ENCODE assay signal across 15 cellular contexts in the genomic region with DNA sequence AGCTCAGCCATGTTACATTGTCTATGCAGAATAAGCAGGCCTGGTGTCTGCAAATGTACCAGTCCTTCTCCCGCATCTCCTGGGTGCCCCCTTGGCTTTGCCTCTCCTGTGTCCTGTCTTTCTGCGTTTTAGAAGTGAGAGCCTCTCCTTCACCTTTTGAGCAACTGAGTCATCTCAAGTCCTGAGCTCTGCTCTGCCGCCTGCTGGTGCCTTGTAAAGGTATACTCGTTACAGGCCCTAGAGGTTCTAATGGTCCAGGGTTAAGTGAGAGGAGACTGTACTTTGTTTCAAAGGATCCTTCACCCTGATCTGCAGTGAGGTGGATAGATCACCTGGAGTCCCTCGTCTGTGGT. TPM values are rescaled to one million over a fixed set of nuclear protein-coding genes. Genes with fewer than 3 reads are reported as not detected.
DNase-seq lines count a peak whose midpoint lies in the region; ATAC-seq and TF ChIP-seq lines count a peak whose summit lies in the region.
"Had no signal": no experiment of that assay in that cellular context is flagged by ENCODE, and none has a peak within 500 bp of the region (broad histone marks: within the 10 kb centered on the region; RNA-seq: fewer than 3 reads in every experiment).

No MANE protein-coding gene starts in this region.

- H3K27me3 Mint-ChIP-seq in MCF 10A (ENCODE audit: insufficient read depth, unreplicated experiment) (no peaks in the 10 kb centered on the region), progenitor cell of endocrine pancreas (no peaks in the 10 kb centered on the region)

- BruUV-seq in mammary epithelial cell (replicated peaks; lab: Mats Ljungman, UMichigan) (no TSS peak), MCF 10A (replicated peaks; lab: Mats Ljungman, UMichigan) (no TSS peak), OCI-LY7 (replicated peaks; lab: Mats Ljungman, UMichigan) (no TSS peak)

- H2AFZ ChIP-seq in mammary epithelial cell (ENCODE audit: low read depth, low read length) (no peak overlapping the region), OCI-LY7 (ENCODE audit: low read length) (no peak overlapping the region)

- ATAC-seq in HG03469 (IDR thresholded peaks at IDR 0.05; ENCODE audit: unreplicated experiment): no peak

- H3K9me3 Mint-ChIP-seq in MCF 10A (ENCODE audit: unreplicated experiment): no peaks in the 10 kb centered on the region
- no peaks in the 10 kb centered on the region for H3K9me3 Mint-ChIP-seq in progenitor cell of endocrine pancreas (ENCODE audit: low read depth)
- H3K9me3 Mint-ChIP-seq: T-helper 1 cell treated with Interleukin-12 subunit alpha and Interleukin-12 subunit beta and Interleukin-4 antibody, amounts not matched to agents 30 μg/mL and 1 μg/mL, for 36 hours had no signal

- H3K27me3 ChIP-seq in mammary epithelial cell (ENCODE audit: insufficient read depth, low read length): no peaks in the 10 kb centered on the region

- POLR2A ChIA-PET in MCF 10A (lab: Yijun Ruan, JAX): interaction anchor here (0.9 kb wide), 1 partner anchor 32 kb away, joined by 3 read pairs; the partner anchor contains the start of gene TATDN2
- POLR2A ChIA-PET in OCI-LY7 (lab: Charles Lee): interaction anchor here (0.6 kb wide), 1 partner anchor 397 kb away, joined by 5 read pairs; no protein-coding TSS in a partner anchor

- no peak for DNase-seq in mammary epithelial cell
- DNase-seq in MCF 10A (ENCODE audit: unreplicated experiment): no peak
- DNase-seq in OCI-LY7 (ENCODE audit: low spot score): peak; percentile 35
- DNase-seq in choroid plexus epithelial cell (ENCODE audit: low read depth): no peak
- no peak for DNase-seq in progenitor cell of endocrine pancreas (ENCODE audit: low spot score, unreplicated experiment)
- no peak for DNase-seq in activated CD8-positive, alpha-beta memory T cell treated with anti-CD3 and anti-CD28 coated beads, Interleukin-2, amount 50 U/mL, for 4 hours
- DNase-seq in NCI-H187 treated with DMSO at 0.1 percent for 48 hours (lab: John Stamatoyannopoulos, UW): no peak
- DNase-seq: AML-193; NCI-H1930; NCI-H69; stimulated activated CD4-positive, alpha-beta T cell treated with anti-CD3 and anti-CD28 coated beads, Interleukin-12 subunit alpha, Interleukin-12 subunit beta, amount 100 ng/mL, for 4 hours; substantia nigra had no signal

- 91% methylated on average over 4 of the region's 5 CpGs for WGBS in mammary epithelial cell (ENCODE audit: low coverage, missing lambda C conversion rate)

- H3K4me2 ChIP-seq in mammary epithelial cell (ENCODE audit: insufficient read depth, low read depth, low read length): no peak overlapping the region
- H3K4me2 ChIP-seq in OCI-LY7 (ENCODE audit: low read length): no peak overlapping the region

- H3K9me2 ChIP-seq in OCI-LY7 (ENCODE audit: insufficient read depth, low read length): no peaks in the 10 kb centered on the region

- TF ChIP-seq CTCF in mammary epithelial cell (conservative IDR thresholded peaks at IDR 0.05 in 1 of 2, IDR thresholded peaks at IDR 0.05 in 1 of 2; ENCODE audit: extremely low read depth in 1 of 2, insufficient read depth in 1 of 2, low read depth in 1 of 2, low read length in 2 of 2): peak; percentile 4 to 21
- no peak for TF ChIP-seq CTCF in MCF 10A (IDR thresholded peaks at IDR 0.05; ENCODE audit: unreplicated experiment)
- peak; percentile 72 for TF ChIP-seq CTCF in OCI-LY7 (conservative IDR thresholded peaks at IDR 0.05; ENCODE audit: low read length)
- peak; percentile 46 for TF ChIP-seq CTCF in choroid plexus epithelial cell (conservative IDR thresholded peaks at IDR 0.05; ENCODE audit: low read depth, low read length)
- peak; percentile 12 for TF ChIP-seq CTCF in progenitor cell of endocrine pancreas (IDR thresholded peaks at IDR 0.05; ENCODE audit: unreplicated experiment)

- H3K9me3 ChIP-seq in mammary epithelial cell (replicated peaks; ENCODE audit: insufficient read depth, low read length): no peaks in the 10 kb centered on the region
- H3K9me3 ChIP-seq in OCI-LY7 (ENCODE audit: low read length): no peaks in the 10 kb centered on the region

- H3K4me1 Mint-ChIP-seq in MCF 10A (ENCODE audit: insufficient read depth, unreplicated experiment) (no peaks in the 10 kb centered on the region), progenitor cell of endocrine pancreas (ENCODE audit: low read depth) (peaks cover 4% of the 10 kb centered on the region)

- H3K27ac Mint-ChIP-seq in MCF 10A (ENCODE audit: low read depth, unreplicated experiment): no peak overlapping the region
- no peak overlapping the region for H3K27ac Mint-ChIP-seq in progenitor cell of endocrine pancreas
- H3K27ac Mint-ChIP-seq: T-helper 1 cell treated with Interleukin-12 subunit alpha and Interleukin-12 subunit beta and Interleukin-4 antibody, amounts not matched to agents 30 μg/mL and 1 μg/mL, for 36 hours had no signal

- no peaks in the 10 kb centered on the region for H3K4me1 ChIP-seq in mammary epithelial cell (ENCODE audit: insufficient read depth, low read length)
- H3K4me1 ChIP-seq in OCI-LY7 (ENCODE audit: insufficient read depth, low read length, poor library complexity, severe bottlenecking): no peaks in the 10 kb centered on the region

- H3K36me3 Mint-ChIP-seq in MCF 10A (ENCODE audit: insufficient read depth, unreplicated experiment) (peaks cover 76% of the 10 kb centered on the region), progenitor cell of endocrine pancreas (ENCODE audit: insufficient read depth) (peaks cover 14% of the 10 kb centered on the region)

- H3K36me3 ChIP-seq in mammary epithelial cell (ENCODE audit: insufficient read depth, low read length) (peaks cover 15% of the 10 kb centered on the region), OCI-LY7 (ENCODE audit: insufficient read depth, low read length) (peaks cover 89% of the 10 kb centered on the region)

- H3K4me3 Mint-ChIP-seq in MCF 10A (ENCODE audit: unreplicated experiment) (no peak overlapping the region), progenitor cell of endocrine pancreas (ENCODE audit: low read depth) (no peak overlapping the region)
- H3K4me3 Mint-ChIP-seq: T-helper 1 cell treated with Interleukin-12 subunit alpha and Interleukin-12 subunit beta and Interleukin-4 antibody, amounts not matched to agents 30 μg/mL and 1 μg/mL, for 36 hours had no signal

- dilution Hi-C loops in mammary epithelial cell (cut with HindIII; ENCODE audit: low sequenced_read_pairs): loop anchor here (5.0 kb wide), 1 partner anchor 463 kb away; no protein-coding TSS in a partner anchor

- H3K27ac ChIP-seq in mammary epithelial cell (ENCODE audit: insufficient read depth, low read depth, low read length): no peak overlapping the region
- no peak overlapping the region for H3K27ac ChIP-seq in OCI-LY7 (ENCODE audit: low read depth, low read length, poor library complexity, severe bottlenecking)

- in situ Hi-C loops in mammary epithelial cell (cut with MboI; ENCODE audit: low sequenced_read_pairs in 2 of 2): no loop called here

- H4K20me1 ChIP-seq in mammary epithelial cell (ENCODE audit: insufficient read depth, low read length) (no peaks in the 10 kb centered on the region), OCI-LY7 (ENCODE audit: insufficient read depth, low read length) (no peaks in the 10 kb centered on the region; the same call in 1 of the 2 replicates)

- H3K9ac ChIP-seq in mammary epithelial cell (ENCODE audit: insufficient read depth, low read length): no peak overlapping the region

- CTCF ChIA-PET in mammary epithelial cell (lab: Charles Lee; ENCODE audit: low non-redundant PET): no interaction called here
- CTCF ChIA-PET in MCF 10A (lab: Yijun Ruan, JAX): interaction anchor here (0.9 to 1.2 kb wide), 2 partner anchors 347 to 489 kb away, joined by 3 read pairs; no protein-coding TSS in a partner anchor
- CTCF ChIA-PET in OCI-LY7 (lab: Charles Lee; ENCODE audit: unreplicated experiment): no interaction called here

- H3K79me2 ChIP-seq in mammary epithelial cell (ENCODE audit: insufficient read depth, low read length) (peaks cover 29% of the 10 kb centered on the region), OCI-LY7 (ENCODE audit: insufficient read depth, low read depth, low read length) (peaks cover 29% of the 10 kb centered on the region)

- intact Hi-C loops in mammary epithelial cell (cut with micrococcal nuclease): loop anchor here (10.0 kb wide), 1 partner anchor 455 kb away; no protein-coding TSS in a partner anchor
- intact Hi-C loops in MCF 10A (cut with micrococcal nuclease): loop anchor here (10.0 kb wide), 1 partner anchor 435 kb away; the partner anchor contains the start of gene RPUSD3
- intact Hi-C loops in OCI-LY7 (cut with micrococcal nuclease; ENCODE audit: unreplicated experiment): no loop called here

- no peak overlapping the region for H3K4me3 ChIP-seq in mammary epithelial cell (replicated peaks in 1 of 3; ENCODE audit: insufficient read depth in 1 of 3, low read depth in 2 of 3, low read length in 3 of 3)
- no peak overlapping the region for H3K4me3 ChIP-seq in OCI-LY7 (ENCODE audit: low read depth, low read length, poor library complexity, severe bottlenecking)
- no peak overlapping the region for H3K4me3 ChIP-seq in choroid plexus epithelial cell (ENCODE audit: low read depth, low read length)

RNA-seq across cellular contexts. Expression of gene GHRL, which starts 12.6 kb away (rescaled TPM):
- total RNA-seq in mammary epithelial cell (under 1 TPM in 1 of 2 donors, not detected in 1; 0.38 TPM), MCF 10A (2022) (not detected in 2 replicates), OCI-LY7 (2022) (0.42 and 0.77 TPM in 2 replicates), progenitor cell of endocrine pancreas (31.8 and 45.8 TPM in 2 replicates)
- polyA plus RNA-seq in mammary epithelial cell: not detected
- polyA minus RNA-seq in mammary epithelial cell: not detected
- total RNA-seq in OCI-LY7 (2014; rRNA removed; shearing (Covaris generic)): 0.32 TPM in 1 of 2 replicates, not detected in the other
- total RNA-seq: activated CD8-positive, alpha-beta memory T cell treated with anti-CD3 and anti-CD28 coated beads for 36 hours had no signal

RNA-seq across cellular contexts. Expression of gene TATDN2, which starts 31.9 kb away (rescaled TPM):
- total RNA-seq in mammary epithelial cell: 10 to 100 TPM; 16.7 to 28.7 TPM
- polyA plus RNA-seq in mammary epithelial cell: 18.8 TPM
- 51.1 TPM for polyA minus RNA-seq in mammary epithelial cell
- 21.0 and 25.9 TPM in 2 replicates for total RNA-seq in MCF 10A (2022)
- 22.0 and 22.9 TPM in 2 replicates for total RNA-seq in OCI-LY7 (2014; rRNA removed; shearing (Covaris generic))
- total RNA-seq in OCI-LY7 (2022): 57.5 and 63.4 TPM in 2 replicates
- 34.5 and 35.5 TPM in 2 replicates for total RNA-seq in progenitor cell of endocrine pancreas

RNA-seq across cellular contexts. Expression of gene SEC13, which starts 40.8 kb away (rescaled TPM):
- total RNA-seq in mammary epithelial cell (100 to 1,000 TPM; 124 to 140 TPM), MCF 10A (2022) (141 and 156 TPM in 2 replicates), OCI-LY7 (2022) (104 and 111 TPM in 2 replicates), progenitor cell of endocrine pancreas (101 and 105 TPM in 2 replicates)
- polyA plus RNA-seq in mammary epithelial cell: 202 TPM
- polyA minus RNA-seq in mammary epithelial cell: 194 TPM
- total RNA-seq in OCI-LY7 (2014; rRNA removed; shearing (Covaris generic)): 131 and 132 TPM in 2 replicates

Comparison
In these comparisons a context has a peak if more than half of its experiments do, and no peak if none do; other contexts are left out.
1. RNA of gene GHRL, which starts 12.6 kb away (total RNA-seq): 31.8 to 45.8 TPM in progenitor cell of endocrine pancreas; 0.32 to 0.77 TPM in OCI-LY7, 0.38 TPM in mammary epithelial cell and not detected in MCF 10A; every median in the first group is over 10 times any median in the second.